In genomic region chr17:75011788-75012319, GRCh38 we compare ENCODE assay signal across 8 cellular contexts. TPM values are rescaled to one million over a fixed set of nuclear protein-coding genes. Genes with fewer than 3 reads are reported as not detected.
DNase-seq lines count a peak whose midpoint lies in the region; ATAC-seq and TF ChIP-seq lines count a peak whose summit lies in the region.

No MANE protein-coding gene starts in this region.

- H3K27ac Mint-ChIP-seq in brain = peak overlapping the region; percentile 93 to 99 (median 97)

- H3K36me3 Mint-ChIP-seq in brain = peaks cover 7% of the 10 kb centered on the region

- H3K4me3 ChIP-seq in iPS-18c (ENCODE audit: insufficient read depth, low read depth, low read length) = peak overlapping the region; percentile 99
- peak overlapping the region; percentile 76 for H3K4me3 ChIP-seq in skeletal muscle cell (ENCODE audit: low read depth, low read length)

- no peaks in the 10 kb centered on the region for H3K9me3 ChIP-seq in iPS-18c (ENCODE audit: control insufficient read depth, insufficient read depth, low read length)

- peaks cover 8% of the 10 kb centered on the region for H3K27me3 Mint-ChIP-seq in brain

- in situ Hi-C loops in G401 (cut with HindIII; ENCODE audit: low sequenced_read_pairs) (no loop called here), ACHN (cut with HindIII; ENCODE audit: low pct_ligation_motif_present, low pct_unique_long_range_greater_than_20kb, low sequenced_read_pairs) (no loop called here)

- peaks cover 38% of the 10 kb centered on the region for H3K4me1 Mint-ChIP-seq in brain

- DNase-seq in G401 (ENCODE audit: low spot score) (peak; percentile 95), NCI-H2171 (lab: John Stamatoyannopoulos, UW) (peak; percentile 83), skeletal muscle cell (ENCODE audit: low read depth) (no peak), ACHN (no peak), NCI-H187 treated with DMSO at 0.1 percent for 48 hours (lab: John Stamatoyannopoulos, UW) (no peak)

- peak overlapping the region; percentile 82 to 94 (median 82) for H3K4me3 Mint-ChIP-seq in brain

- ATAC-seq in HG02970 (IDR thresholded peaks at IDR 0.05; ENCODE audit: low FRiP score, unreplicated experiment) = no peak

- no peaks in the 10 kb centered on the region for H3K9me3 Mint-ChIP-seq in brain

- TF ChIP-seq CTCF in brain (conservative IDR thresholded peaks at IDR 0.05) = no peak

RNA-seq across cellular contexts. Expression of gene MRPL58, which starts 0.6 kb away (rescaled TPM):
- 98.4 and 99.0 TPM in 2 replicates for total RNA-seq in G401 (2014; rRNA removed; shearing (Covaris generic))
- 36.7 TPM for polyA plus RNA-seq in brain (ENCODE audit: insufficient read depth, low read depth, low replicate concordance)

RNA-seq across cellular contexts. Expression of gene CDR2L, which starts 24.4 kb away (rescaled TPM):
- total RNA-seq in G401 (2014; rRNA removed; shearing (Covaris generic)) = 21.8 and 24.4 TPM in 2 replicates
- polyA plus RNA-seq in brain (ENCODE audit: insufficient read depth, low read depth, low replicate concordance) = 26.6 TPM

RNA-seq across cellular contexts. Expression of gene ATP5PD, which starts 34.9 kb away (rescaled TPM):
- 206 and 238 TPM in 2 replicates for total RNA-seq in G401 (2014; rRNA removed; shearing (Covaris generic))
- polyA plus RNA-seq in brain (ENCODE audit: insufficient read depth, low read depth, low replicate concordance) = 425 TPM

RNA-seq across cellular contexts. Expression of gene KCTD2, which starts 35.2 kb away (rescaled TPM):
- total RNA-seq in G401 (2014; rRNA removed; shearing (Covaris generic)) = 26.8 and 27.8 TPM in 2 replicates
- 44.3 TPM for polyA plus RNA-seq in brain (ENCODE audit: insufficient read depth, low read depth, low replicate concordance)

RNA-seq across cellular contexts. Expression of gene HID1, which starts 39.3 kb away (rescaled TPM):
- 2.1 and 4.7 TPM in 2 replicates for total RNA-seq in G401 (2014; rRNA removed; shearing (Covaris generic))
- 93.8 TPM for polyA plus RNA-seq in brain (ENCODE audit: insufficient read depth, low read depth, low replicate concordance)

Comparison
In these comparisons a context has a peak if more than half of its experiments do, and no peak if none do; other contexts are left out.
1. DNase-seq: peak in G401 (single experiment) and NCI-H2171 (single experiment); none in skeletal muscle cell (single experiment), ACHN (single experiment) and NCI-H187 treated with DMSO at 0.1 percent for 48 hours (single experiment).